Comparison of ENCODE assay signal across 20 cellular contexts in the genomic region with DNA sequence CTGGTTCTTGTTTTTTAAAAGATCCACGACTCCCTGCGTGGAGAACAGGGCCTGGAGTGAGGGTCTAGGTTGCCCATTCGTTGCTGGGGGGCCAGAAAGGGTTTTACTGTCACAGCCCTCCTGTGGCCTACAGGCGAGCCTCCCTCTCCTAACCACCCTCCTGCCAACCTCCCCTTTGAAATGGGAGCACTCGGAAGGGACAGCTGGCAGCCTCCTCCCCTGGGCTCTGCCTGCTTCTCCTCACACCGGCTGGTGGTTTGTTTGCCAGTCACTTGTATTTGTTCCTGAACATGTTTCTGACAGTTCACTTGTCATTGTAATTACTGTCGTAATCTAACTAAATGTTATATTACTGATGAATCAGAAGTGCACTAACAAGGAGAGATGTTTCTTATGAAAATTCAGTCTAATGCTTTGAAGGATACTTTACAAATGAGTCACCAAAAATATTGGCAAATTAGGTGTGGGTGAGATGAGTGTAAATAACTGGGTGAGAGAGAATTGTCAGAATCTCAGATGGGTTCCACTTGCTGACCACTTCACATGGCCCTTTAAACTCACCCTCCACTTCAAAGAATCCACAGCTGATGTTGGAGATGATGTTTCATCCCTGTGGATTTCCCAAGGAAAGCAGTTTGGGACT. TPM values are rescaled to one million over a fixed set of nuclear protein-coding genes. Genes with fewer than 3 reads are reported as not detected.
DNase-seq lines count a peak whose midpoint lies in the region; FAIRE-seq and TF ChIP-seq lines count a peak whose summit lies in the region.
"Had no signal": no experiment of that assay in that cellular context is flagged by ENCODE, and none has a peak within 500 bp of the region (broad histone marks: within the 10 kb centered on the region; RNA-seq: fewer than 3 reads in every experiment).

No MANE protein-coding gene starts in this region.

- peak; percentile 41 for DNase-seq in DMS79 treated with DMSO at 0.1 percent for 48 hours (lab: John Stamatoyannopoulos, UW)
- DNase-seq in DMS79 (lab: John Stamatoyannopoulos, UW): no peak
- peak; percentile 11 for DNase-seq in NCI-H2107 (lab: John Stamatoyannopoulos, UW)
- peak; percentile 41 for DNase-seq in RWPE1 (ENCODE audit: low spot score)
- peak; percentile 38 for DNase-seq in kidney
- DNase-seq in H9: no peak
- DNase-seq in sigmoid colon: no peak
- DNase-seq in activated CD8-positive, alpha-beta memory T cell treated with anti-CD3 and anti-CD28 coated beads, Interleukin-2, amount 50 U/mL, for 4 hours: no peak
- DNase-seq: activated CD4-positive, CD25-positive, alpha-beta regulatory T cell treated with anti-CD3 and anti-CD28 coated beads, Interleukin-2, amount 50 U/mL, for 72 hours; activated naive CD8-positive, alpha-beta T cell treated with anti-CD3 and anti-CD28 coated beads, Interleukin-2, amount 10 ng/mL, durations not matched to agents 7 days and 5 days; CD4-positive, alpha-beta T cell; IMR-90; mesendoderm; T-helper 1 cell had no signal

- H3K79me2 ChIP-seq in H9 (ENCODE audit: insufficient read depth, low read length): no peaks in the 10 kb centered on the region

- TF ChIP-seq CTCF in RWPE1 (conservative IDR thresholded peaks at IDR 0.05; ENCODE audit: low read depth): no peak
- TF ChIP-seq CTCF in kidney (IDR thresholded peaks at IDR 0.05; ENCODE audit: borderline replicate concordance, extremely low read depth, insufficient read depth): no peak
- no peak for TF ChIP-seq CTCF in H9 (conservative IDR thresholded peaks at IDR 0.05)
- TF ChIP-seq CTCF in sigmoid colon (IDR thresholded peaks at IDR 0.05): no peak

- no peak overlapping the region for H2AK5ac ChIP-seq in H9 (ENCODE audit: insufficient read length, low read length)

- no peak overlapping the region for H3K56ac ChIP-seq in H9 (ENCODE audit: insufficient read length, low read depth, low read length)

- H4K8ac ChIP-seq in H9 (replicated peaks; ENCODE audit: insufficient read length, low read depth, low read length): no peak overlapping the region

- H3K4me1 Mint-ChIP-seq in H9: peaks cover 2 to 5% of the 10 kb centered on the region in 2 experiments; a peak in 2 of 4 replicates
- H3K4me1 Mint-ChIP-seq: activated naive CD8-positive, alpha-beta T cell treated with anti-CD3 and anti-CD28 coated beads, Interleukin-2, amount 10 ng/mL, durations not matched to agents 7 days and 5 days had no signal

- no peak overlapping the region for H3K4me3 Mint-ChIP-seq in H9
- H3K4me3 Mint-ChIP-seq: activated naive CD8-positive, alpha-beta T cell treated with anti-CD3 and anti-CD28 coated beads, Interleukin-2, amount 10 ng/mL, durations not matched to agents 7 days and 5 days; CD4-positive, alpha-beta T cell; stimulated activated naive CD8-positive, alpha-beta T cell treated with anti-CD3 and anti-CD28 coated beads, Interleukin-15, Interleukin-2, amounts not matched to agents 100 ng/mL and 50 ng/mL, for 24 hours had no signal

- WGBS in H9 (ENCODE audit: extremely low coverage, insufficient read length, low lambda C conversion rate): no CpG with 5 or more reads among the region's 7 CpGs
- 39 to 60% methylated on average over 7 of the region's 7 CpGs for WGBS in sigmoid colon, 2 donors

- no peaks in the 10 kb centered on the region for H3K36me3 Mint-ChIP-seq in H9 (ENCODE audit: insufficient read depth in 1 of 3, low read depth in 3 of 3)
- H3K36me3 Mint-ChIP-seq: activated naive CD8-positive, alpha-beta T cell treated with anti-CD3 and anti-CD28 coated beads, Interleukin-2, amount 10 ng/mL, durations not matched to agents 7 days and 5 days had no signal

- no peak overlapping the region for H3K23ac ChIP-seq in H9 (ENCODE audit: insufficient read length, low read depth, low read length)

- no peak for TF ChIP-seq EP300 in sigmoid colon (IDR thresholded peaks at IDR 0.05)

- peaks cover 4% of the 10 kb centered on the region for H4K20me1 ChIP-seq in H9 (ENCODE audit: control insufficient read depth, insufficient read depth, insufficient read length)

- CTCF ChIA-PET in RWPE1 (lab: Yijun Ruan, JAX): interaction anchor here (0.9 kb wide), 1 partner anchor 196 kb away, joined by 3 read pairs; no protein-coding TSS in a partner anchor

- H3K27me3 Mint-ChIP-seq in H9 (ENCODE audit: low read depth): no peaks in the 10 kb centered on the region; the same call in none of the 2 replicates
- H3K27me3 Mint-ChIP-seq: stimulated activated naive CD8-positive, alpha-beta T cell treated with anti-CD3 and anti-CD28 coated beads, Interleukin-15, Interleukin-2, amounts not matched to agents 100 ng/mL and 50 ng/mL, for 24 hours had no signal

- H3K27ac Mint-ChIP-seq in H9: no peak overlapping the region
- H3K27ac Mint-ChIP-seq: CD4-positive, alpha-beta T cell; stimulated activated naive CD8-positive, alpha-beta T cell treated with anti-CD3 and anti-CD28 coated beads, Interleukin-15, Interleukin-2, amounts not matched to agents 100 ng/mL and 50 ng/mL, for 24 hours had no signal

- H2BK15ac ChIP-seq in H9 (ENCODE audit: low read depth, low read length): no peak overlapping the region

- no peak overlapping the region for H2BK20ac ChIP-seq in H9 (ENCODE audit: low read depth, low read length, poor library complexity, severe bottlenecking)

- H3K23me2 ChIP-seq in H9 (ENCODE audit: insufficient read length, low read depth, low read length, poor library complexity, severe bottlenecking): no peaks in the 10 kb centered on the region

- no peak for TF ChIP-seq POLR2A in sigmoid colon (IDR thresholded peaks at IDR 0.05)

- H3K4me2 ChIP-seq in H9 (ENCODE audit: insufficient read depth, insufficient read length, low read length): no peak overlapping the region
- H3K4me2 ChIP-seq: PC-9 had no signal

- H3K9me3 ChIP-seq in kidney (ENCODE audit: control insufficient read depth in 1 of 2, low read length in 2 of 2) (no peaks in the 10 kb centered on the region), H9 (ENCODE audit: control insufficient read depth, low read depth, low read length) (no peaks in the 10 kb centered on the region), sigmoid colon (no peaks in the 10 kb centered on the region)
- H3K9me3 ChIP-seq: neutrophil had no signal

- H3T11ph ChIP-seq in H9 (ENCODE audit: low read length): no peak overlapping the region

- no peak overlapping the region for H4K5ac ChIP-seq in H9 (ENCODE audit: insufficient read length, low read depth, low read length)

- FAIRE-seq in kidney (lab: Jason Lieb, UNC): no peak
- FAIRE-seq: GM18507 had no signal

- H3K4me3 ChIP-seq in kidney (ENCODE audit: low read length in 2 of 2): no peak overlapping the region
- no peak overlapping the region for H3K4me3 ChIP-seq in sigmoid colon
- H3K4me3 ChIP-seq: PC-9 had no signal

- H3K18ac ChIP-seq in H9 (ENCODE audit: insufficient read length, low read depth, low read length): no peak overlapping the region

- no peak overlapping the region for H2AFZ ChIP-seq in H9 (ENCODE audit: low read length)
- H2AFZ ChIP-seq: PC-9 had no signal

- H3K9me3 Mint-ChIP-seq in H9: no peaks in the 10 kb centered on the region
- H3K9me3 Mint-ChIP-seq: activated naive CD8-positive, alpha-beta T cell treated with anti-CD3 and anti-CD28 coated beads, Interleukin-2, amount 10 ng/mL, durations not matched to agents 7 days and 5 days; CD4-positive, alpha-beta T cell; stimulated activated naive CD8-positive, alpha-beta T cell treated with anti-CD3 and anti-CD28 coated beads, Interleukin-15, Interleukin-2, amounts not matched to agents 100 ng/mL and 50 ng/mL, for 24 hours had no signal

- no peak overlapping the region for H4K91ac ChIP-seq in H9 (ENCODE audit: insufficient read length, low read depth, low read length)

- no peak overlapping the region for H2BK5ac ChIP-seq in H9 (ENCODE audit: insufficient read length, low read length)

- H3K79me1 ChIP-seq in H9 (ENCODE audit: insufficient read depth, low read depth, low read length, poor library complexity, severe bottlenecking): no peaks in the 10 kb centered on the region

- intact Hi-C loops in kidney (cut with DNase I): no loop called here
- intact Hi-C loops in sigmoid colon (cut with DNase I): no loop called here

- H3K4me1 ChIP-seq in kidney (ENCODE audit: control insufficient read depth in 1 of 2, insufficient read depth in 1 of 2, low read depth in 1 of 2, low read length in 2 of 2) (no peaks in the 10 kb centered on the region), H9 (ENCODE audit: insufficient read depth, low read length) (no peaks in the 10 kb centered on the region), sigmoid colon (no peaks in the 10 kb centered on the region)

- H2BK12ac ChIP-seq in H9 (ENCODE audit: insufficient read length, low read depth, low read length): no peak overlapping the region

- H2BK120ac ChIP-seq in H9 (ENCODE audit: low read depth, low read length, poor library complexity, severe bottlenecking): no peak overlapping the region

- H3K36me3 ChIP-seq in kidney (ENCODE audit: control insufficient read depth in 1 of 2, insufficient read depth in 2 of 2, low read length in 2 of 2): no peaks in the 10 kb centered on the region
- H3K36me3 ChIP-seq in sigmoid colon: no peaks in the 10 kb centered on the region
- H3K36me3 ChIP-seq: neutrophil had no signal

- no peak overlapping the region for H3K4ac ChIP-seq in H9 (ENCODE audit: low read depth, low read length)

- H3K27me3 ChIP-seq in H9 (ENCODE audit: insufficient read depth, low read length) (no peaks in the 10 kb centered on the region), sigmoid colon (no peaks in the 10 kb centered on the region)

- H3K27ac ChIP-seq in RWPE1 (no peak overlapping the region), kidney (ENCODE audit: low read depth in 2 of 2, low read length in 2 of 2) (no peak overlapping the region), H9 (ENCODE audit: insufficient read length, low read depth, low read length) (no peak overlapping the region), sigmoid colon (no peak overlapping the region)
- H3K27ac ChIP-seq: 22Rv1, neutrophil, PC-9 had no signal

- no peak overlapping the region for H3K14ac ChIP-seq in H9 (ENCODE audit: insufficient read depth, low read length)

- no peak overlapping the region for H3K9ac ChIP-seq in kidney (ENCODE audit: low read length in 2 of 2)
- no peak overlapping the region for H3K9ac ChIP-seq in H9 (ENCODE audit: extremely low read depth, insufficient read length, low read length)

- POLR2A ChIA-PET in RWPE1 (lab: Yijun Ruan, JAX; ENCODE audit: low non-redundant PET): no interaction called here

RNA-seq across cellular contexts. Expression of gene SPPL2C, which starts 2.7 kb away (rescaled TPM):
- total RNA-seq in kidney (not detected), H9 (2021) (not detected in 2 replicates), sigmoid colon (not detected)
- polyA plus RNA-seq in kidney (ENCODE audit: insufficient read depth, low read depth, low replicate concordance) (not detected), sigmoid colon (under 1 TPM in 1 of 3 donors, not detected in 2; 0.60 TPM)
- total RNA-seq: activated naive CD8-positive, alpha-beta T cell treated with anti-CD3 and anti-CD28 coated beads, Interleukin-2, amount 10 ng/mL, durations not matched to agents 7 days and 5 days; CD4-positive, alpha-beta T cell; IMR-90; PC-9; skeletal muscle tissue had no signal
- polyA plus RNA-seq: IMR-90 had no signal

RNA-seq across cellular contexts. Expression of gene MAPT, which starts 52.4 kb away (rescaled TPM):
- total RNA-seq in kidney (2.9 TPM), H9 (2021) (1.3 and 1.6 TPM in 2 replicates), sigmoid colon (10 to 100 TPM in 3 of 4 donors, 1 to 10 TPM in 1; 7.1 to 20.5 (median 15.2) TPM)
- polyA plus RNA-seq in kidney (ENCODE audit: insufficient read depth, low read depth, low replicate concordance) (15.4 TPM), sigmoid colon (1 to 10 TPM in 1 of 3 donors, under 1 TPM in 1, not detected in 1; 0.60 to 2.8 TPM)

RNA-seq across cellular contexts. Expression of gene CRHR1, which starts 57.9 kb away (rescaled TPM):
- total RNA-seq in kidney (not detected), H9 (2021) (0.42 and 0.52 TPM in 2 replicates), sigmoid colon (under 1 TPM in 1 of 4 donors, not detected in 3; 0.33 TPM)
- polyA plus RNA-seq in kidney (ENCODE audit: insufficient read depth, low read depth, low replicate concordance) (not detected), sigmoid colon (not detected)
- total RNA-seq: activated naive CD8-positive, alpha-beta T cell treated with anti-CD3 and anti-CD28 coated beads, Interleukin-2, amount 10 ng/mL, durations not matched to agents 7 days and 5 days; CD4-positive, alpha-beta T cell; IMR-90; PC-9 had no signal
- polyA plus RNA-seq: IMR-90 had no signal

Comparison
In these comparisons a context has a peak if more than half of its experiments do, and no peak if none do; other contexts are left out.
1. DNase-seq: peak in DMS79 treated with DMSO at 0.1 percent for 48 hours (single experiment), NCI-H2107 (single experiment), RWPE1 (single experiment) and kidney (single experiment); none in DMS79 (single experiment), H9 (single experiment), sigmoid colon (single experiment) and activated CD8-positive, alpha-beta memory T cell treated with anti-CD3 and anti-CD28 coated beads, Interleukin-2, amount 50 U/mL, for 4 hours (single experiment).